Comparison of ENCODE assay signal across 1 cellular context in the genomic region with DNA sequence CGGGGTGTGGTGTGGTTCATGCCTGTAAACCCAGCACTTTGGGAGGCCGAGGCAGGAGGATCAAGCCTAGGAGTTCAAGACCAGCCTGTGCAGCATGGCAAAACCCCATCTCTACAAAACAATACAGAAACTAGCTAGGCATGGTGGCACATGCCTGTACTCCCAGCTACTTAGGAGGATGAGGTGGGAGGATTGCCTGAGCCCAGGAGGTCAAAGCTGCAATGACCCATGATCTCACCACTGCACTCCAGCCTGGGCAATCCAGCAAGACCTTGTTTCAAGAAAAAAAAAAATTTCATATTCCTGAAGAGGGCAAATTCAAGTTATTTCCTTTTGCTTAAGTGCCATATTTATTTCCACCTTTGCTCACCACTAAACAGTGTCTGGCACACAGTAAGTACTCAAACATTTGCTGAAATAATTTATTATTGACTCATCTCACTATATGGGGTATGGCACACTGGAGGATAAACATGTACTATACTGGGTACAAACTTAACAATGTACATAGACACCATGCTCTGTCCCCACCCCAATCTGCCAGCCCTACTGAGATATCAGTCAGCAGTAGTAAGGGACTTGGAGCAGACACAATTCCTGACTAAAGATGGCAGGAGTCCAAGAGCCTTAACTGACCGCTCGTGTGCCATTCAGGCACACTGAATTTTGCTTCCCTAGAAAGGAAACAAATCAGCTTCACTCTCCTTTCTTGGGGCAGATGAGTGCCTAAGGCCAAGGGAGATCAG.
TF ChIP-seq lines count a peak whose summit lies in the region.

No MANE protein-coding gene starts in this region.

TF ChIP-seq in WTC11, 78 proteins besides CTCF, POLR2A, EP300 and RAD21 (continued from another document):
- TF ChIP-seq, protein P1, sequence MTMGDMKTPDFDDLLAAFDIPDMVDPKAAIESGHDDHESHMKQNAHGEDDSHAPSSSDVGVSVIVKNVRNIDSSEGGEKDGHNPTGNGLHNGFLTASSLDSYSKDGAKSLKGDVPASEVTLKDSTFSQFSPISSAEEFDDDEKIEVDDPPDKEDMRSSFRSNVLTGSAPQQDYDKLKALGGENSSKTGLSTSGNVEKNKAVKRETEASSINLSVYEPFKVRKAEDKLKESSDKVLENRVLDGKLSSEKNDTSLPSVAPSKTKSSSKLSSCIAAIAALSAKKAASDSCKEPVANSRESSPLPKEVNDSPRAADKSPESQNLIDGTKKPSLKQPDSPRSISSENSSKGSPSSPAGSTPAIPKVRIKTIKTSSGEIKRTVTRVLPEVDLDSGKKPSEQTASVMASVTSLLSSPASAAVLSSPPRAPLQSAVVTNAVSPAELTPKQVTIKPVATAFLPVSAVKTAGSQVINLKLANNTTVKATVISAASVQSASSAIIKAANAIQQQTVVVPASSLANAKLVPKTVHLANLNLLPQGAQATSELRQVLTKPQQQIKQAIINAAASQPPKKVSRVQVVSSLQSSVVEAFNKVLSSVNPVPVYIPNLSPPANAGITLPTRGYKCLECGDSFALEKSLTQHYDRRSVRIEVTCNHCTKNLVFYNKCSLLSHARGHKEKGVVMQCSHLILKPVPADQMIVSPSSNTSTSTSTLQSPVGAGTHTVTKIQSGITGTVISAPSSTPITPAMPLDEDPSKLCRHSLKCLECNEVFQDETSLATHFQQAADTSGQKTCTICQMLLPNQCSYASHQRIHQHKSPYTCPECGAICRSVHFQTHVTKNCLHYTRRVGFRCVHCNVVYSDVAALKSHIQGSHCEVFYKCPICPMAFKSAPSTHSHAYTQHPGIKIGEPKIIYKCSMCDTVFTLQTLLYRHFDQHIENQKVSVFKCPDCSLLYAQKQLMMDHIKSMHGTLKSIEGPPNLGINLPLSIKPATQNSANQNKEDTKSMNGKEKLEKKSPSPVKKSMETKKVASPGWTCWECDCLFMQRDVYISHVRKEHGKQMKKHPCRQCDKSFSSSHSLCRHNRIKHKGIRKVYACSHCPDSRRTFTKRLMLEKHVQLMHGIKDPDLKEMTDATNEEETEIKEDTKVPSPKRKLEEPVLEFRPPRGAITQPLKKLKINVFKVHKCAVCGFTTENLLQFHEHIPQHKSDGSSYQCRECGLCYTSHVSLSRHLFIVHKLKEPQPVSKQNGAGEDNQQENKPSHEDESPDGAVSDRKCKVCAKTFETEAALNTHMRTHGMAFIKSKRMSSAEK (CRISPR knock-in tag; IDR thresholded peaks at IDR 0.05; ENCODE audit: borderline replicate concordance), result no peak
- TF ChIP-seq, protein P2, sequence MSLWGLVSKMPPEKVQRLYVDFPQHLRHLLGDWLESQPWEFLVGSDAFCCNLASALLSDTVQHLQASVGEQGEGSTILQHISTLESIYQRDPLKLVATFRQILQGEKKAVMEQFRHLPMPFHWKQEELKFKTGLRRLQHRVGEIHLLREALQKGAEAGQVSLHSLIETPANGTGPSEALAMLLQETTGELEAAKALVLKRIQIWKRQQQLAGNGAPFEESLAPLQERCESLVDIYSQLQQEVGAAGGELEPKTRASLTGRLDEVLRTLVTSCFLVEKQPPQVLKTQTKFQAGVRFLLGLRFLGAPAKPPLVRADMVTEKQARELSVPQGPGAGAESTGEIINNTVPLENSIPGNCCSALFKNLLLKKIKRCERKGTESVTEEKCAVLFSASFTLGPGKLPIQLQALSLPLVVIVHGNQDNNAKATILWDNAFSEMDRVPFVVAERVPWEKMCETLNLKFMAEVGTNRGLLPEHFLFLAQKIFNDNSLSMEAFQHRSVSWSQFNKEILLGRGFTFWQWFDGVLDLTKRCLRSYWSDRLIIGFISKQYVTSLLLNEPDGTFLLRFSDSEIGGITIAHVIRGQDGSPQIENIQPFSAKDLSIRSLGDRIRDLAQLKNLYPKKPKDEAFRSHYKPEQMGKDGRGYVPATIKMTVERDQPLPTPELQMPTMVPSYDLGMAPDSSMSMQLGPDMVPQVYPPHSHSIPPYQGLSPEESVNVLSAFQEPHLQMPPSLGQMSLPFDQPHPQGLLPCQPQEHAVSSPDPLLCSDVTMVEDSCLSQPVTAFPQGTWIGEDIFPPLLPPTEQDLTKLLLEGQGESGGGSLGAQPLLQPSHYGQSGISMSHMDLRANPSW (CRISPR knock-in tag; conservative IDR thresholded peaks at IDR 0.05; ENCODE audit: low read depth), result no peak
- no peak for TF ChIP-seq ZNF423 (CRISPR knock-in tag; IDR thresholded peaks at IDR 0.05)
- TF ChIP-seq OVOL2 (CRISPR knock-in tag; IDR thresholded peaks at IDR 0.05; ENCODE audit: borderline replicate concordance), result no peak
- TF ChIP-seq TCF7 (CRISPR knock-in tag; IDR thresholded peaks at IDR 0.05; ENCODE audit: low read depth), result no peak
- no peak for TF ChIP-seq ATF6 (CRISPR knock-in tag; IDR thresholded peaks at IDR 0.05)
